In the genomic region with DNA sequence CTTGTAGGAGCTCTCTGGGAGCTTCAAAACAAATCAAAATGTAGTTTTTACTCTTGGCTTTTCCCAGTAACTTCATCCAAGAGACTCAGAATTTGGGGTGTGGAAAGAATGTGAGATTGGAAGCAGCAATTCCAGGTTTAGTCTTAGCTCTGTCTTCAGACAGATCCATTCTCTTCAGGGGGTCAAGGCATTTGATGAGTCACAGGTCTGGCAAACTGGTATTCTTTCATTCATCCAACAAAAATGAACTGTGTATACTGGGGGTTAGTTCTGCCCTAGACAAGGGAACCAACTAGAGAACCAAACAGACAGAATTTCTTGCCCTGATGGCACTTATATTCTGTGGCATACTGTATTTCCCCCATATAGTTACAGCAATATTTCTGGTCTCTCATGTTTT, we compare ENCODE assay signal across 27 cellular contexts. TPM values are rescaled to one million over a fixed set of nuclear protein-coding genes. Genes with fewer than 3 reads are reported as not detected.
"Had no signal": no experiment of that assay in that cellular context is flagged by ENCODE, and none has a peak within 500 bp of the region (broad histone marks: within the 10 kb centered on the region; RNA-seq: fewer than 3 reads in every experiment).

No MANE protein-coding gene starts in this region.

- DNase-seq: activated CD4-positive, alpha-beta T cell treated with anti-CD3 and anti-CD28 coated beads for 36 hours; activated CD8-positive, alpha-beta memory T cell treated with anti-CD3 and anti-CD28 coated beads, Interleukin-2, amount 50 U/mL, for 4 hours; activated CD8-positive, alpha-beta T cell treated with anti-CD3 and anti-CD28 coated beads for 36 hours; activated gamma-delta T cell treated with Interleukin-2 at 50 U/mL for 16 hours; activated naive CD4-positive, alpha-beta T cell treated with anti-CD3 and anti-CD28 coated beads, Interleukin-2, amount 10 ng/mL, durations not matched to agents 7 days and 5 days; activated naive CD8-positive, alpha-beta T cell treated with anti-CD3 and anti-CD28 coated beads for 36 hours; activated T-cell treated with anti-CD3 and anti-CD28 coated beads, Interleukin-2, amount 50 U/mL, for 72 hours; anterior cingulate cortex; body of pancreas; Karpas-422; NCI-H1092; NCI-H1417 treated with DMSO at 0.1 percent for 48 hours; NCI-H1694; NCI-H2029; NCI-H2107; NCI-H2171 treated with DMSO at 0.1 percent for 48 hours; NCI-H226; NCI-H526 treated with DMSO at 0.1 percent for 48 hours; PC-3; SIG-M5; T-helper 1 cell; WERI-Rb-1 had no signal

- H3K4me1 Mint-ChIP-seq: activated CD4-positive, alpha-beta T cell treated with anti-CD3 and anti-CD28 coated beads for 36 hours; activated naive CD4-positive, alpha-beta T cell treated with anti-CD3 and anti-CD28 coated beads, Interleukin-2, amount 10 ng/mL, durations not matched to agents 7 days and 5 days; activated naive CD8-positive, alpha-beta T cell treated with anti-CD3 and anti-CD28 coated beads for 36 hours; central memory CD8-positive, alpha-beta T cell had no signal

- H3K9me3 Mint-ChIP-seq: activated naive CD4-positive, alpha-beta T cell treated with anti-CD3 and anti-CD28 coated beads, Interleukin-2, amount 10 ng/mL, durations not matched to agents 7 days and 5 days; activated T-helper 2 cell treated with anti-CD3 and anti-CD28 coated beads, Interferon-gamma antibody, Interleukin-2, Interleukin-4, amounts not matched to agents 10 μg/mL and 5 μg/mL and 100 μg/mL, durations not matched to agents 14 hours and 24 hours and 36 hours had no signal

- H3K4me3 Mint-ChIP-seq: activated CD4-positive, alpha-beta T cell treated with anti-CD3 and anti-CD28 coated beads for 36 hours; activated CD8-positive, alpha-beta T cell treated with anti-CD3 and anti-CD28 coated beads for 36 hours; activated naive CD4-positive, alpha-beta T cell treated with anti-CD3 and anti-CD28 coated beads, Interleukin-2, amount 10 ng/mL, durations not matched to agents 7 days and 5 days; activated naive CD8-positive, alpha-beta T cell treated with anti-CD3 and anti-CD28 coated beads for 36 hours; activated T-cell treated with anti-CD3 and anti-CD28 coated beads, Interleukin-2, amount 50 U/mL, for 72 hours; central memory CD8-positive, alpha-beta T cell had no signal

- H3K36me3 Mint-ChIP-seq: activated naive CD4-positive, alpha-beta T cell treated with anti-CD3 and anti-CD28 coated beads, Interleukin-2, amount 10 ng/mL, durations not matched to agents 7 days and 5 days; activated naive CD8-positive, alpha-beta T cell treated with anti-CD3 and anti-CD28 coated beads for 36 hours had no signal

- H3K27me3 Mint-ChIP-seq: activated CD4-positive, alpha-beta T cell treated with anti-CD3 and anti-CD28 coated beads for 36 hours; activated CD8-positive, alpha-beta T cell treated with anti-CD3 and anti-CD28 coated beads for 36 hours; activated naive CD4-positive, alpha-beta T cell treated with anti-CD3 and anti-CD28 coated beads, Interleukin-2, amount 10 ng/mL, durations not matched to agents 7 days and 5 days; central memory CD8-positive, alpha-beta T cell had no signal

- ATAC-seq: activated CD4-positive, alpha-beta T cell treated with anti-CD3 and anti-CD28 coated beads for 36 hours; activated CD8-positive, alpha-beta T cell treated with anti-CD3 and anti-CD28 coated beads for 36 hours; activated T-cell treated with anti-CD3 and anti-CD28 coated beads, Interleukin-2, amount 50 U/mL, for 72 hours; body of pancreas; K562; PC-3 had no signal

- H3K27ac Mint-ChIP-seq: activated CD4-positive, alpha-beta T cell treated with anti-CD3 and anti-CD28 coated beads for 36 hours; activated CD8-positive, alpha-beta T cell treated with anti-CD3 and anti-CD28 coated beads for 36 hours; activated naive CD4-positive, alpha-beta T cell treated with anti-CD3 and anti-CD28 coated beads, Interleukin-2, amount 10 ng/mL, durations not matched to agents 7 days and 5 days; activated naive CD8-positive, alpha-beta T cell treated with anti-CD3 and anti-CD28 coated beads for 36 hours; activated T-cell treated with anti-CD3 and anti-CD28 coated beads, Interleukin-2, amount 50 U/mL, for 72 hours; activated T-helper 2 cell treated with anti-CD3 and anti-CD28 coated beads, Interferon-gamma antibody, Interleukin-2, Interleukin-4, amounts not matched to agents 10 μg/mL and 5 μg/mL and 100 μg/mL, durations not matched to agents 14 hours and 24 hours and 36 hours had no signal

- H3K4me3 ChIP-seq: body of pancreas, K562 had no signal

RNA-seq across cellular contexts. Expression of gene CADPS, which starts 36.3 kb away (rescaled TPM):
- total RNA-seq: activated CD4-positive, alpha-beta T cell treated with anti-CD3 and anti-CD28 coated beads for 36 hours; activated CD8-positive, alpha-beta T cell treated with anti-CD3 and anti-CD28 coated beads for 36 hours; activated naive CD8-positive, alpha-beta T cell treated with anti-CD3 and anti-CD28 coated beads for 36 hours; activated T-cell treated with anti-CD3 and anti-CD28 coated beads, Interleukin-2, amount 50 U/mL, for 72 hours; activated T-helper 2 cell treated with anti-CD3 and anti-CD28 coated beads, Interferon-gamma antibody, Interleukin-2, Interleukin-4, amounts not matched to agents 10 μg/mL and 5 μg/mL and 100 μg/mL, durations not matched to agents 14 hours and 24 hours and 36 hours; K562; NCI-H460; PC-3; T-helper 2 cell treated with Interferon-gamma antibody and Interleukin-4, amounts not matched to agents 100 ng/mL and 5 ng/mL, for 36 hours had no signal
- polyA plus RNA-seq: K562 had no signal
